1 cellular context compared by ENCODE assay signal in genomic region chr1:208652300-208653160, GRCh38.
TF ChIP-seq lines count a peak whose summit lies in the region.

No MANE protein-coding gene starts in this region.

TF ChIP-seq in K562, 482 proteins besides CTCF, POLR2A, EP300 and RAD21 (continued from another document):
- TF ChIP-seq, protein P1, sequence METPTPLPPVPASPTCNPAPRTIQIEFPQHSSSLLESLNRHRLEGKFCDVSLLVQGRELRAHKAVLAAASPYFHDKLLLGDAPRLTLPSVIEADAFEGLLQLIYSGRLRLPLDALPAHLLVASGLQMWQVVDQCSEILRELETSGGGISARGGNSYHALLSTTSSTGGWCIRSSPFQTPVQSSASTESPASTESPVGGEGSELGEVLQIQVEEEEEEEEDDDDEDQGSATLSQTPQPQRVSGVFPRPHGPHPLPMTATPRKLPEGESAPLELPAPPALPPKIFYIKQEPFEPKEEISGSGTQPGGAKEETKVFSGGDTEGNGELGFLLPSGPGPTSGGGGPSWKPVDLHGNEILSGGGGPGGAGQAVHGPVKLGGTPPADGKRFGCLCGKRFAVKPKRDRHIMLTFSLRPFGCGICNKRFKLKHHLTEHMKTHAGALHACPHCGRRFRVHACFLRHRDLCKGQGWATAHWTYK (CRISPR knock-in tag; IDR thresholded peaks at IDR 0.05): no peak
- TF ChIP-seq CHD1 (IDR thresholded peaks at IDR 0.05; ENCODE audit: low read length) (no peak), HDAC3 (IDR thresholded peaks at IDR 0.05; ENCODE audit: borderline replicate concordance, partially characterized antibody) (no peak), SRF (CRISPR knock-in tag; IDR thresholded peaks at IDR 0.05) (no peak), ZNF57 (CRISPR knock-in tag; IDR thresholded peaks at IDR 0.05) (no peak), YY1 (IDR thresholded peaks at IDR 0.05; ENCODE audit: borderline replicate concordance in 1 of 3, control insufficient read depth in 1 of 3, extremely low read depth in 1 of 3, insufficient read depth in 3 of 3, insufficient read length in 1 of 3, insufficient replicate concordance in 2 of 3, low read depth in 1 of 3, low read length in 2 of 3) (peak in 2 of 3 experiments; percentile 27 to 30), PML (IDR thresholded peaks at IDR 0.05; ENCODE audit: low read length) (no peak), CREB1 (IDR thresholded peaks at IDR 0.05) (no peak), CREB1 (CRISPR knock-in tag; IDR thresholded peaks at IDR 0.05) (no peak), SIN3A (IDR thresholded peaks at IDR 0.05; ENCODE audit: borderline replicate concordance in 2 of 2, control insufficient read depth in 1 of 2, low read depth in 2 of 2, low read length in 2 of 2) (no peak), NKRF (IDR thresholded peaks at IDR 0.05; ENCODE audit: borderline replicate concordance) (no peak), BHLHE40 (IDR thresholded peaks at IDR 0.05; ENCODE audit: low read length) (no peak), NR3C1 (CRISPR knock-in tag; IDR thresholded peaks at IDR 0.05) (no peak)
- TF ChIP-seq, protein P2, sequence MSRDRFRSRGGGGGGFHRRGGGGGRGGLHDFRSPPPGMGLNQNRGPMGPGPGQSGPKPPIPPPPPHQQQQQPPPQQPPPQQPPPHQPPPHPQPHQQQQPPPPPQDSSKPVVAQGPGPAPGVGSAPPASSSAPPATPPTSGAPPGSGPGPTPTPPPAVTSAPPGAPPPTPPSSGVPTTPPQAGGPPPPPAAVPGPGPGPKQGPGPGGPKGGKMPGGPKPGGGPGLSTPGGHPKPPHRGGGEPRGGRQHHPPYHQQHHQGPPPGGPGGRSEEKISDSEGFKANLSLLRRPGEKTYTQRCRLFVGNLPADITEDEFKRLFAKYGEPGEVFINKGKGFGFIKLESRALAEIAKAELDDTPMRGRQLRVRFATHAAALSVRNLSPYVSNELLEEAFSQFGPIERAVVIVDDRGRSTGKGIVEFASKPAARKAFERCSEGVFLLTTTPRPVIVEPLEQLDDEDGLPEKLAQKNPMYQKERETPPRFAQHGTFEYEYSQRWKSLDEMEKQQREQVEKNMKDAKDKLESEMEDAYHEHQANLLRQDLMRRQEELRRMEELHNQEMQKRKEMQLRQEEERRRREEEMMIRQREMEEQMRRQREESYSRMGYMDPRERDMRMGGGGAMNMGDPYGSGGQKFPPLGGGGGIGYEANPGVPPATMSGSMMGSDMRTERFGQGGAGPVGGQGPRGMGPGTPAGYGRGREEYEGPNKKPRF (IDR thresholded peaks at IDR 0.05; ENCODE audit: low read depth, low read length): no peak
- TF ChIP-seq, protein P3, sequence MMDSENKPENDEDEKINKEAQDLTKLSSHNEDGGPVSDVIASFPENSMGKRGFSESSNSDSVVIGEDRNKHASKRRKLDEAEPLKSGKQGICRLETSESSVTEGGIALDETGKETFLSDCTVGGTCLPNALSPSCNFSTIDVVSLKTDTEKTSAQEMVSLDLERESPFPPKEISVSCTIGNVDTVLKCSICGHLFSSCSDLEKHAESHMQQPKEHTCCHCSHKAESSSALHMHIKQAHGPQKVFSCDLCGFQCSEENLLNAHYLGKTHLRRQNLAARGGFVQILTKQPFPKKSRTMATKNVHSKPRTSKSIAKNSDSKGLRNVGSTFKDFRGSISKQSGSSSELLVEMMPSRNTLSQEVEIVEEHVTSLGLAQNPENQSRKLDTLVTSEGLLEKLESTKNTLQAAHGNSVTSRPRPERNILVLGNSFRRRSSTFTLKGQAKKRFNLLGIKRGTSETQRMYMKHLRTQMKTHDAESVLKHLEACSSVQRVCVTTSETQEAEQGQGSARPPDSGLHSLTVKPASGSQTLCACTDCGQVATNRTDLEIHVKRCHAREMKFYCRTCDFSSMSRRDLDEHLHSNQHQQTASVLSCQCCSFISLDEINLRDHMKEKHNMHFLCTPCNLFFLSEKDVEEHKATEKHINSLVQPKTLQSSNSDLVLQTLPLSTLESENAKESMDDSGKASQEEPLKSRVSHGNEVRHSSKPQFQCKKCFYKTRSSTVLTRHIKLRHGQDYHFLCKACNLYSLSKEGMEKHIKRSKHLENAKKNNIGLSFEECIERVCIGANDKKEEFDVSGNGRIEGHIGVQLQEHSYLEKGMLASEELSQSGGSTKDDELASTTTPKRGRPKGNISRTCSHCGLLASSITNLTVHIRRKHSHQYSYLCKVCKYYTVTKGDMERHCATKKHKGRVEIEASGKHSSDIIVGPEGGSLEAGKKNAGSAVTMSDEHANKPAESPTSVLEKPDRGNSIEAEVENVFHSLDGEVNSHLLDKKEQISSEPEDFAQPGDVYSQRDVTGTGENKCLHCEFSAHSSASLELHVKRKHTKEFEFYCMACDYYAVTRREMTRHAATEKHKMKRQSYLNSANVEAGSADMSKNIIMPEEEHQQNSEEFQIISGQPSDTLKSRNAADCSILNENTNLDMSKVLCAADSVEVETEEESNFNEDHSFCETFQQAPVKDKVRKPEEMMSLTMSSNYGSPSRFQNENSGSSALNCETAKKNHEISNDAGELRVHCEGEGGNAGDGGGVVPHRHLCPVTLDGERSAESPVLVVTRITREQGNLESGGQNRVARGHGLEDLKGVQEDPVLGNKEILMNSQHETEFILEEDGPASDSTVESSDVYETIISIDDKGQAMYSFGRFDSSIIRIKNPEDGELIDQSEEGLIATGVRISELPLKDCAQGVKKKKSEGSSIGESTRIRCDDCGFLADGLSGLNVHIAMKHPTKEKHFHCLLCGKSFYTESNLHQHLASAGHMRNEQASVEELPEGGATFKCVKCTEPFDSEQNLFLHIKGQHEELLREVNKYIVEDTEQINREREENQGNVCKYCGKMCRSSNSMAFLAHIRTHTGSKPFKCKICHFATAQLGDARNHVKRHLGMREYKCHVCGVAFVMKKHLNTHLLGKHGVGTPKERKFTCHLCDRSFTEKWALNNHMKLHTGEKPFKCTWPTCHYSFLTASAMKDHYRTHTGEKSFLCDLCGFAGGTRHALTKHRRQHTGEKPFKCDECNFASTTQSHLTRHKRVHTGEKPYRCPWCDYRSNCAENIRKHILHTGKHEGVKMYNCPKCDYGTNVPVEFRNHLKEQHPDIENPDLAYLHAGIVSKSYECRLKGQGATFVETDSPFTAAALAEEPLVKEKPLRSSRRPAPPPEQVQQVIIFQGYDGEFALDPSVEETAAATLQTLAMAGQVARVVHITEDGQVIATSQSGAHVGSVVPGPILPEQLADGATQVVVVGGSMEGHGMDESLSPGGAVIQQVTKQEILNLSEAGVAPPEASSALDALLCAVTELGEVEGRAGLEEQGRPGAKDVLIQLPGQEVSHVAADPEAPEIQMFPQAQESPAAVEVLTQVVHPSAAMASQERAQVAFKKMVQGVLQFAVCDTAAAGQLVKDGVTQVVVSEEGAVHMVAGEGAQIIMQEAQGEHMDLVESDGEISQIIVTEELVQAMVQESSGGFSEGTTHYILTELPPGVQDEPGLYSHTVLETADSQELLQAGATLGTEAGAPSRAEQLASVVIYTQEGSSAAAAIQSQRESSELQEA (IDR thresholded peaks at IDR 0.05; ENCODE audit: low read depth): 0 out of 2 replicates have a peak, but pooled peaks have one; percentile 23
